ENCODE assay signal across 16 cellular contexts in the genomic region with DNA sequence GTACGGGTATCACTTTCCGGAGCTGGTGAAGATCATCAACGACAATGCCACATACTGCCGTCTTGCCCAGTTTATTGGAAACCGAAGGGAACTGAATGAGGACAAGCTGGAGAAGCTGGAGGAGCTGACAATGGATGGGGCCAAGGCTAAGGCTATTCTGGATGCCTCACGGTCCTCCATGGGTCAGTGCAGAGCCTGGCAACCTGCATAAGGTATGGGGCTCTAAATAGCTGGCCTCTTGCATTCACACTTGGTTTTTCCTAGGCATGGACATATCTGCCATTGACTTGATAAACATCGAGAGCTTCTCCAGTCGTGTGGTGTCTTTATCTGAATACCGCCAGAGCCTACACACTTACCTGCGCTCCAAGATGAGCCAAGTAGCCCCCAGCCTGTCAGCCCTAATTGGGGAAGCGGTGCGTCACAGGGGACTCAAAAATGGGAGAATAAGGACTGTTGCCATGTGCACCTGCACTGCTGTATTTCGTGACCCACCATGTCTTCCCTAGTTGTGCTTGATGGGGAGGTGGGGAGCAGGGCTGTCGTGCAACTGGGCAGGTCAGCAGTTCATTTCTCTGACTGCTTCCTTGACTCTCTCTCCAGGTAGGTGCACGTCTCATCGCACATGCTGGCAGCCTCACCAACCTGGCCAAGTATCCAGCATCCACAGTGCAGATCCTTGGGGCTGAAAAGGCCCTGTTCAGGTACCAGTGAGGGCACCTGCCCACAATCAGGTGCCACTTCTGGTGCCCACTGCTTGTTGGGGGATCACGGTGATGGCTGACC. TPM values are rescaled to one million over a fixed set of nuclear protein-coding genes. Genes with fewer than 3 reads are reported as not detected.
DNase-seq lines count a peak whose midpoint lies in the region; ATAC-seq and TF ChIP-seq lines count a peak whose summit lies in the region.
"Had no signal": no experiment of that assay in that cellular context is flagged by ENCODE, and none has a peak within 500 bp of the region (broad histone marks: within the 10 kb centered on the region; RNA-seq: fewer than 3 reads in every experiment).

No MANE protein-coding gene starts in this region.

- peaks cover 66% of the 10 kb centered on the region for H3K36me3 ChIP-seq in IMR-90 (ENCODE audit: control insufficient read depth, insufficient read depth, low read length)
- H3K36me3 ChIP-seq in right atrium auricular region: peaks cover 65% of the 10 kb centered on the region

- no peak overlapping the region for H3K9ac ChIP-seq in IMR-90 (ENCODE audit: low read depth, low read length)

- H4K8ac ChIP-seq in IMR-90 (ENCODE audit: low read depth in 2 of 2, low read length in 2 of 2): no peak overlapping the region

- H3K27me3 ChIP-seq in IMR-90 (ENCODE audit: control insufficient read depth, insufficient read depth, low read length) (no peaks in the 10 kb centered on the region), right atrium auricular region (no peaks in the 10 kb centered on the region)
- H3K27me3 ChIP-seq: sigmoid colon had no signal

- no peak overlapping the region for H3K56ac ChIP-seq in IMR-90 (ENCODE audit: extremely low read depth, insufficient read depth, low read length)

- H3K27ac Mint-ChIP-seq in activated naive CD4-positive, alpha-beta T cell treated with anti-CD3 and anti-CD28 coated beads, Interleukin-2, amount 50 U/mL, for 24 hours: peak overlapping the region; percentile 93
- peak overlapping the region; percentile 86 for H3K27ac Mint-ChIP-seq in activated naive CD8-positive, alpha-beta T cell
- H3K27ac Mint-ChIP-seq in stimulated activated effector memory CD8-positive, alpha-beta T cell treated with anti-CD3 and anti-CD28 coated beads, Interleukin-12 subunit alpha, Interleukin-12 subunit beta, amount 100 ng/mL, for 72 hours: peak overlapping the region; percentile 96

- DNase-seq in activated naive CD4-positive, alpha-beta T cell treated with anti-CD3 and anti-CD28 coated beads, Interleukin-2, amount 50 U/mL, for 16 hours: no peak
- no peak for DNase-seq in IMR-90
- no peak for DNase-seq in stimulated activated effector memory CD8-positive, alpha-beta T cell treated with anti-CD3 and anti-CD28 coated beads, Interleukin-12 subunit alpha, Interleukin-12 subunit beta, amount 100 ng/mL, for 72 hours (ENCODE audit: low spot score in 2 of 2)
- DNase-seq in NCI-H1417 (lab: John Stamatoyannopoulos, UW): no peak
- no peak for DNase-seq in right atrium auricular region (ENCODE audit: low spot score)
- DNase-seq: activated effector memory CD4-positive, alpha-beta T cell treated with Interleukin-2 at 50 U/mL for 16 hours; central memory CD4-positive, alpha-beta T cell; KBM-7; left colon; naive thymus-derived CD4-positive, alpha-beta T cell; NCI-H2081; NCI-H82; sigmoid colon had no signal

- peaks cover 32% of the 10 kb centered on the region for H3K36me3 Mint-ChIP-seq in activated naive CD4-positive, alpha-beta T cell treated with anti-CD3 and anti-CD28 coated beads, Interleukin-2, amount 50 U/mL, for 24 hours
- H3K36me3 Mint-ChIP-seq in activated naive CD8-positive, alpha-beta T cell: peaks cover 27% of the 10 kb centered on the region
- H3K36me3 Mint-ChIP-seq in stimulated activated effector memory CD8-positive, alpha-beta T cell treated with anti-CD3 and anti-CD28 coated beads, Interleukin-12 subunit alpha, Interleukin-12 subunit beta, amount 100 ng/mL, for 72 hours: peaks cover 90% of the 10 kb centered on the region

- H3K9me3 ChIP-seq in IMR-90 (ENCODE audit: control insufficient read depth, insufficient read depth, low read length): no peaks in the 10 kb centered on the region
- no peaks in the 10 kb centered on the region for H3K9me3 ChIP-seq in right atrium auricular region
- H3K9me3 ChIP-seq: sigmoid colon had no signal

- no TSS peak for BruUV-seq in IMR-90 (replicated peaks; lab: Mats Ljungman, UMichigan)

- in situ Hi-C loops in IMR-90 (cut with MboI; ENCODE audit: low sequenced_read_pairs): no loop called here

- TF ChIP-seq RAD21 in IMR-90 (IDR thresholded peaks at IDR 0.05; ENCODE audit: low read length): no peak

- H2AK9ac ChIP-seq in IMR-90 (replicated peaks; ENCODE audit: low read depth, low read length, poor library complexity): no peak overlapping the region

- H2BK20ac ChIP-seq in IMR-90 (ENCODE audit: low read depth, low read length): no peak overlapping the region

- H3K4me3 Mint-ChIP-seq in activated naive CD4-positive, alpha-beta T cell treated with anti-CD3 and anti-CD28 coated beads, Interleukin-2, amount 50 U/mL, for 24 hours: peak overlapping the region; percentile 89
- peak overlapping the region; percentile 91 for H3K4me3 Mint-ChIP-seq in activated naive CD8-positive, alpha-beta T cell
- peak overlapping the region; percentile 86 for H3K4me3 Mint-ChIP-seq in stimulated activated effector memory CD8-positive, alpha-beta T cell treated with anti-CD3 and anti-CD28 coated beads, Interleukin-12 subunit alpha, Interleukin-12 subunit beta, amount 100 ng/mL, for 72 hours

- no peak for TF ChIP-seq POLR2A in IMR-90 (IDR thresholded peaks at IDR 0.05; ENCODE audit: low read depth, low read length)

- CTCF ChIA-PET in IMR-90 (lab: Yijun Ruan, JAX): no interaction called here

- WGBS in IMR-90 (ENCODE audit: extremely low coverage in 2 of 2, insufficient read length in 1 of 2), 2 experiments: 95% methylated on average over 9 of the region's 17 CpGs; no CpG with 5 or more reads in 1 of the 2 experiments

- no peak overlapping the region for H2BK5ac ChIP-seq in IMR-90 (ENCODE audit: low read depth, low read length, poor library complexity, severe bottlenecking)

- peaks cover 57% of the 10 kb centered on the region for H4K20me1 ChIP-seq in IMR-90 (ENCODE audit: insufficient read depth, low read length)

- dilution Hi-C loops in IMR-90 (cut with HindIII; ENCODE audit: low sequenced_read_pairs, unreplicated experiment): no loop called here

- H2BK15ac ChIP-seq in IMR-90 (ENCODE audit: low read depth, low read length): no peak overlapping the region

- no peak overlapping the region for H3K18ac ChIP-seq in IMR-90 (ENCODE audit: low read depth, low read length)

- peaks cover 45% of the 10 kb centered on the region for H3K4me1 Mint-ChIP-seq in activated naive CD4-positive, alpha-beta T cell treated with anti-CD3 and anti-CD28 coated beads, Interleukin-2, amount 50 U/mL, for 24 hours
- peaks cover 48% of the 10 kb centered on the region for H3K4me1 Mint-ChIP-seq in activated naive CD8-positive, alpha-beta T cell (ENCODE audit: low read depth)
- H3K4me1 Mint-ChIP-seq in stimulated activated effector memory CD8-positive, alpha-beta T cell treated with anti-CD3 and anti-CD28 coated beads, Interleukin-12 subunit alpha, Interleukin-12 subunit beta, amount 100 ng/mL, for 72 hours: peaks cover 45% of the 10 kb centered on the region

- H4K5ac ChIP-seq in IMR-90 (ENCODE audit: low read depth, low read length): no peak overlapping the region

- no peak overlapping the region for H2AK5ac ChIP-seq in IMR-90 (ENCODE audit: low read depth, low read length)

- no peak overlapping the region for H3K4me2 ChIP-seq in IMR-90 (ENCODE audit: low read depth, low read length)

- no peaks in the 10 kb centered on the region for H3K27me3 Mint-ChIP-seq in activated naive CD4-positive, alpha-beta T cell treated with anti-CD3 and anti-CD28 coated beads, Interleukin-2, amount 50 U/mL, for 24 hours
- H3K27me3 Mint-ChIP-seq in activated naive CD8-positive, alpha-beta T cell: no peaks in the 10 kb centered on the region
- H3K27me3 Mint-ChIP-seq: naive thymus-derived CD4-positive, alpha-beta T cell had no signal

- peaks cover 5% of the 10 kb centered on the region for H3K4me1 ChIP-seq in IMR-90 (ENCODE audit: control insufficient read depth, insufficient read depth, low read length)
- H3K4me1 ChIP-seq in right atrium auricular region: peaks cover 0 to 22% of the 10 kb centered on the region in 2 donors

- H3K79me1 ChIP-seq in IMR-90 (ENCODE audit: low read depth in 1 of 2, low read length in 2 of 2): peaks cover 25 to 53% of the 10 kb centered on the region in 2 experiments

- H3K4ac ChIP-seq in IMR-90 (ENCODE audit: low read depth, low read length): no peak overlapping the region

- no peak overlapping the region for H3K27ac ChIP-seq in IMR-90 (ENCODE audit: insufficient read depth, low read length)
- no peak overlapping the region for H3K27ac ChIP-seq in right atrium auricular region
- H3K27ac ChIP-seq: sigmoid colon had no signal

- no peak for TF ChIP-seq CTCF in IMR-90 (conservative IDR thresholded peaks at IDR 0.05; ENCODE audit: low read depth, low read length)
- no peak for TF ChIP-seq CTCF in right atrium auricular region (IDR thresholded peaks at IDR 0.05)

- H4K91ac ChIP-seq in IMR-90 (ENCODE audit: insufficient read depth, low read depth, low read length): no peak overlapping the region

- no peak overlapping the region for H2BK120ac ChIP-seq in IMR-90 (ENCODE audit: low read depth, low read length)

- no peaks in the 10 kb centered on the region for H3K9me3 Mint-ChIP-seq in activated naive CD4-positive, alpha-beta T cell treated with anti-CD3 and anti-CD28 coated beads, Interleukin-2, amount 50 U/mL, for 24 hours
- H3K9me3 Mint-ChIP-seq in activated naive CD8-positive, alpha-beta T cell (ENCODE audit: low read depth): no peaks in the 10 kb centered on the region
- no peaks in the 10 kb centered on the region for H3K9me3 Mint-ChIP-seq in stimulated activated effector memory CD8-positive, alpha-beta T cell treated with anti-CD3 and anti-CD28 coated beads, Interleukin-12 subunit alpha, Interleukin-12 subunit beta, amount 100 ng/mL, for 72 hours
- H3K9me3 Mint-ChIP-seq: naive thymus-derived CD4-positive, alpha-beta T cell had no signal

- POLR2A ChIA-PET in IMR-90 (lab: Charles Lee; ENCODE audit: unreplicated experiment): interaction anchor here (0.6 kb wide), 1 partner anchor 25 kb away, joined by 3 read pairs; no protein-coding TSS in a partner anchor

- H3K23ac ChIP-seq in IMR-90 (ENCODE audit: low read depth, low read length): 0 out of 2 replicates have a peak overlapping the region, but pooled peaks have one; percentile 27

- peaks cover 13% of the 10 kb centered on the region for H3K9me1 ChIP-seq in IMR-90 (ENCODE audit: insufficient read depth, low read length)

- no peak for ATAC-seq in IMR-90 (ENCODE audit: low read depth)
- ATAC-seq in stimulated activated effector memory CD8-positive, alpha-beta T cell treated with anti-CD3 and anti-CD28 coated beads, Interleukin-12 subunit alpha, Interleukin-12 subunit beta, amount 100 ng/mL, for 72 hours: no peak
- no peak for ATAC-seq in GM21619 (IDR thresholded peaks at IDR 0.05; ENCODE audit: unreplicated experiment)
- ATAC-seq: left colon; naive thymus-derived CD4-positive, alpha-beta T cell had no signal

- H3K4me3 ChIP-seq in IMR-90 (ENCODE audit: insufficient read depth, low read depth, low read length) (no peak overlapping the region), right atrium auricular region (no peak overlapping the region)
- H3K4me3 ChIP-seq: sigmoid colon had no signal

- no peak overlapping the region for H3K14ac ChIP-seq in IMR-90 (replicated peaks; ENCODE audit: low read depth, low read length)

- intact Hi-C loops in IMR-90 (cut with micrococcal nuclease): no loop called here

- H2AFZ ChIP-seq in IMR-90 (replicated peaks; ENCODE audit: low read length, poor library complexity): no peak overlapping the region

RNA-seq across cellular contexts. Expression of gene NOP56, which starts 3.1 kb away (rescaled TPM):
- total RNA-seq in IMR-90 (2012; rRNA removed): 170 and 231 TPM in 2 replicates
- polyA plus RNA-seq in IMR-90 (2012; rRNA removed): 164 and 189 TPM in 2 replicates
- 49.1 and 88.8 TPM in 2 replicates for polyA plus RNA-seq in IMR-90 (2012; cell fraction: cytosol; rRNA removed)
- 348 and 483 TPM in 2 replicates for polyA plus RNA-seq in IMR-90 (2012; cell fraction: nucleus; rRNA removed; ENCODE audit: low replicate concordance)
- total RNA-seq in right atrium auricular region: 10 to 100 TPM; 30.9 to 47.1 TPM

RNA-seq across cellular contexts. Expression of gene IDH3B, which starts 8.5 kb away (rescaled TPM):
- total RNA-seq in IMR-90 (2012; rRNA removed) (160 and 165 TPM in 2 replicates), right atrium auricular region (100 to 1,000 TPM; 145 to 217 TPM)
- polyA plus RNA-seq in IMR-90 (2012; rRNA removed): 146 and 151 TPM in 2 replicates
- 97.1 and 105 TPM in 2 replicates for polyA plus RNA-seq in IMR-90 (2012; cell fraction: cytosol; rRNA removed)
- polyA plus RNA-seq in IMR-90 (2012; cell fraction: nucleus; rRNA removed; ENCODE audit: low replicate concordance): 365 and 494 TPM in 2 replicates

RNA-seq across cellular contexts. Expression of gene EBF4, which starts 37.1 kb away (rescaled TPM):
- under 0.01 and 0.18 TPM in 2 replicates for total RNA-seq in IMR-90 (2012; rRNA removed)
- 1.0 and 1.1 TPM in 2 replicates for polyA plus RNA-seq in IMR-90 (2012; rRNA removed)
- 0.50 and 1.1 TPM in 2 replicates for polyA plus RNA-seq in IMR-90 (2012; cell fraction: cytosol; rRNA removed)
- polyA plus RNA-seq in IMR-90 (2012; cell fraction: nucleus; rRNA removed; ENCODE audit: low replicate concordance): 5.7 and 8.7 TPM in 2 replicates
- total RNA-seq in right atrium auricular region: 1 to 10 TPM; 2.5 to 8.5 TPM
